Comparison of ENCODE assay signal across 1 cellular context in the genomic region with DNA sequence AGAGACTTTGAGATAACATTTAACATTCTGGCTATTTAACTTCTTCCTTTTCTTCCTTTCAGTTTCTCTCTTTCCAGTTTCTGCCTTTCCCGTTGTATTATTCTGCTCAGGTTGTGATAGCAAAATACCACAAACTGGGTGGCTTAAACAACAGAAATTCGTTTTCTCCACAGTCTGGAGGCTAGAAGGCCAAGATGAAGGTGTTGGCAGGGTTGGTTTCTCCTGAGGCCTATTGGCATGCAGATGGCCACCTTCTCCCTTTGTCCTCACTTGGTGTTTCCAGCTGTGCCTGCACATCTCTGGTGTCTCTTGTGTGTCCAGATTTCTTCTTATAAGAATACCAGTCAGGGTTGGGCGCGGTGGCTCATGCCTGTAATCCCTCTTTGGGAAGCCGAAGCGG.
A peak's percentile ranks its signal among the peaks of the same experiment; 100 is the strongest.
TF ChIP-seq lines count a peak whose summit lies in the region.

No MANE protein-coding gene starts in this region.

TF ChIP-seq in GM23338, 12 proteins besides CTCF, POLR2A, EP300 and RAD21:
- TF ChIP-seq, protein P1, sequence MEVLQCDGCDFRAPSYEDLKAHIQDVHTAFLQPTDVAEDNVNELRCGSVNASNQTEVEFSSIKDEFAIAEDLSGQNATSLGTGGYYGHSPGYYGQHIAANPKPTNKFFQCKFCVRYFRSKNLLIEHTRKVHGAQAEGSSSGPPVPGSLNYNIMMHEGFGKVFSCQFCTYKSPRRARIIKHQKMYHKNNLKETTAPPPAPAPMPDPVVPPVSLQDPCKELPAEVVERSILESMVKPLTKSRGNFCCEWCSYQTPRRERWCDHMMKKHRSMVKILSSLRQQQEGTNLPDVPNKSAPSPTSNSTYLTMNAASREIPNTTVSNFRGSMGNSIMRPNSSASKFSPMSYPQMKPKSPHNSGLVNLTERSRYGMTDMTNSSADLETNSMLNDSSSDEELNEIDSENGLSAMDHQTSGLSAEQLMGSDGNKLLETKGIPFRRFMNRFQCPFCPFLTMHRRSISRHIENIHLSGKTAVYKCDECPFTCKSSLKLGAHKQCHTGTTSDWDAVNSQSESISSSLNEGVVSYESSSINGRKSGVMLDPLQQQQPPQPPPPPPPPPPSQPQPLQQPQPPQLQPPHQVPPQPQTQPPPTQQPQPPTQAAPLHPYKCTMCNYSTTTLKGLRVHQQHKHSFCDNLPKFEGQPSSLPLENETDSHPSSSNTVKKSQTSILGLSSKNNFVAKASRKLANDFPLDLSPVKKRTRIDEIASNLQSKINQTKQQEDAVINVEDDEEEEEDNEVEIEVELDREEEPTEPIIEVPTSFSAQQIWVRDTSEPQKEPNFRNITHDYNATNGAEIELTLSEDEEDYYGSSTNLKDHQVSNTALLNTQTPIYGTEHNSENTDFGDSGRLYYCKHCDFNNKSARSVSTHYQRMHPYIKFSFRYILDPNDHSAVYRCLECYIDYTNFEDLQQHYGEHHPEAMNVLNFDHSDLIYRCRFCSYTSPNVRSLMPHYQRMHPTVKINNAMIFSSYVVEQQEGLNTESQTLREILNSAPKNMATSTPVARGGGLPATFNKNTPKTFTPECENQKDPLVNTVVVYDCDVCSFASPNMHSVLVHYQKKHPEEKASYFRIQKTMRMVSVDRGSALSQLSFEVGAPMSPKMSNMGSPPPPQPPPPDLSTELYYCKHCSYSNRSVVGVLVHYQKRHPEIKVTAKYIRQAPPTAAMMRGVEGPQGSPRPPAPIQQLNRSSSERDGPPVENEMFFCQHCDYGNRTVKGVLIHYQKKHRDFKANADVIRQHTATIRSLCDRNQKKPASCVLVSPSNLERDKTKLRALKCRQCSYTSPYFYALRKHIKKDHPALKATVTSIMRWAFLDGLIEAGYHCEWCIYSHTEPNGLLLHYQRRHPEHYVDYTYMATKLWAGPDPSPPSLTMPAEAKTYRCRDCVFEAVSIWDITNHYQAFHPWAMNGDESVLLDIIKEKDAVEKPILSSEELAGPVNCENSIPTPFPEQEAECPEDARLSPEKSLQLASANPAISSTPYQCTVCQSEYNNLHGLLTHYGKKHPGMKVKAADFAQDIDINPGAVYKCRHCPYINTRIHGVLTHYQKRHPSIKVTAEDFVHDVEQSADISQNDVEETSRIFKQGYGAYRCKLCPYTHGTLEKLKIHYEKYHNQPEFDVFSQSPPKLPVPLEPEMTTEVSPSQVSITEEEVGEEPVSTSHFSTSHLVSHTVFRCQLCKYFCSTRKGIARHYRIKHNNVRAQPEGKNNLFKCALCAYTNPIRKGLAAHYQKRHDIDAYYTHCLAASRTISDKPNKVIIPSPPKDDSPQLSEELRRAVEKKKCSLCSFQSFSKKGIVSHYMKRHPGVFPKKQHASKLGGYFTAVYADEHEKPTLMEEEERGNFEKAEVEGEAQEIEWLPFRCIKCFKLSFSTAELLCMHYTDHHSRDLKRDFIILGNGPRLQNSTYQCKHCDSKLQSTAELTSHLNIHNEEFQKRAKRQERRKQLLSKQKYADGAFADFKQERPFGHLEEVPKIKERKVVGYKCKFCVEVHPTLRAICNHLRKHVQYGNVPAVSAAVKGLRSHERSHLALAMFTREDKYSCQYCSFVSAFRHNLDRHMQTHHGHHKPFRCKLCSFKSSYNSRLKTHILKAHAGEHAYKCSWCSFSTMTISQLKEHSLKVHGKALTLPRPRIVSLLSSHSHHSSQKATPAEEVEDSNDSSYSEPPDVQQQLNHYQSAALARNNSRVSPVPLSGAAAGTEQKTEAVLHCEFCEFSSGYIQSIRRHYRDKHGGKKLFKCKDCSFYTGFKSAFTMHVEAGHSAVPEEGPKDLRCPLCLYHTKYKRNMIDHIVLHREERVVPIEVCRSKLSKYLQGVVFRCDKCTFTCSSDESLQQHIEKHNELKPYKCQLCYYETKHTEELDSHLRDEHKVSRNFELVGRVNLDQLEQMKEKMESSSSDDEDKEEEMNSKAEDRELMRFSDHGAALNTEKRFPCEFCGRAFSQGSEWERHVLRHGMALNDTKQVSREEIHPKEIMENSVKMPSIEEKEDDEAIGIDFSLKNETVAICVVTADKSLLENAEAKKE (CRISPR knock-in tag; IDR thresholded peaks at IDR 0.05), result peak; percentile 73; the same call in 1 of the 2 replicates
- TF ChIP-seq, protein P2, sequence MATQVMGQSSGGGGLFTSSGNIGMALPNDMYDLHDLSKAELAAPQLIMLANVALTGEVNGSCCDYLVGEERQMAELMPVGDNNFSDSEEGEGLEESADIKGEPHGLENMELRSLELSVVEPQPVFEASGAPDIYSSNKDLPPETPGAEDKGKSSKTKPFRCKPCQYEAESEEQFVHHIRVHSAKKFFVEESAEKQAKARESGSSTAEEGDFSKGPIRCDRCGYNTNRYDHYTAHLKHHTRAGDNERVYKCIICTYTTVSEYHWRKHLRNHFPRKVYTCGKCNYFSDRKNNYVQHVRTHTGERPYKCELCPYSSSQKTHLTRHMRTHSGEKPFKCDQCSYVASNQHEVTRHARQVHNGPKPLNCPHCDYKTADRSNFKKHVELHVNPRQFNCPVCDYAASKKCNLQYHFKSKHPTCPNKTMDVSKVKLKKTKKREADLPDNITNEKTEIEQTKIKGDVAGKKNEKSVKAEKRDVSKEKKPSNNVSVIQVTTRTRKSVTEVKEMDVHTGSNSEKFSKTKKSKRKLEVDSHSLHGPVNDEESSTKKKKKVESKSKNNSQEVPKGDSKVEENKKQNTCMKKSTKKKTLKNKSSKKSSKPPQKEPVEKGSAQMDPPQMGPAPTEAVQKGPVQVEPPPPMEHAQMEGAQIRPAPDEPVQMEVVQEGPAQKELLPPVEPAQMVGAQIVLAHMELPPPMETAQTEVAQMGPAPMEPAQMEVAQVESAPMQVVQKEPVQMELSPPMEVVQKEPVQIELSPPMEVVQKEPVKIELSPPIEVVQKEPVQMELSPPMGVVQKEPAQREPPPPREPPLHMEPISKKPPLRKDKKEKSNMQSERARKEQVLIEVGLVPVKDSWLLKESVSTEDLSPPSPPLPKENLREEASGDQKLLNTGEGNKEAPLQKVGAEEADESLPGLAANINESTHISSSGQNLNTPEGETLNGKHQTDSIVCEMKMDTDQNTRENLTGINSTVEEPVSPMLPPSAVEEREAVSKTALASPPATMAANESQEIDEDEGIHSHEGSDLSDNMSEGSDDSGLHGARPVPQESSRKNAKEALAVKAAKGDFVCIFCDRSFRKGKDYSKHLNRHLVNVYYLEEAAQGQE (IDR thresholded peaks at IDR 0.05; ENCODE audit: unreplicated experiment), result no peak
